ENCODE assay signal across 9 cellular contexts in the genomic region with DNA sequence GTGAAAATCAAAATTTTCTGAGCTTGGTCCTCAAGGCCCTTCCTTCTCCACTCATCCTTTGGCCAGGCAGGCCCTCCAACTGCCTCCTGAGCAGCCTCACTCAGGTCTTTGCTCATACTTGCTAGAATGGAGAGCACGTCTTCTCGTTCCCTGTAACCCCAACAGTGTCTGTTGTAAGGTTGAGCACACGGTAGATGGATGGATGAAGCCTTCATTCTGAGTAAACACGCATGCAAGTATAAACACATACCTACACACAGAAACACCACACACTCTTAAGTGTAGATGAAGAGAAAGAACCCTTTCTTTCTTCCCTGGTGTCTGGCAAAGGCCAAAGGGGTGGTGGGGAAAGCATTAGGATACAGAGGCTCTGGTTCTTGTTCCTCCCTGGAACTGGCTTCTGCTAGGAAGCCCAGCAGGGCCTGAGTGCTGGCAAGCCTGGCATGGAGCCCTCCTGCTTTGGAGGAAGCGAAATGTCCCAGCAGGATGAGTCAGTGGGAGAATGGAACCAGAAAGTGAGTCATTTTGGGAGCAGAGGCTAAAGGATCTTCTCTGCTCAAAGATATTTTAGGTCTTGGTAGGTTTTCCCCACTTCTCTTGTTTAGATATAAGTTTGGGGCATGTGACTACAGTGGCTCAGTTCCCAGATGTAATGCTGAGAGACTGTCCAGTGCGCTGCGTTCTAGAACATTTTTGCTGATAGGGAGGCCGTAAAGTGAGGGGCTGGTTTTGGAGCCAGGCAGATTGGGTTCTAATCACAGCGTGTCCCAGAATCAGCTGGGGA.
DNase-seq lines count a peak whose midpoint lies in the region; ATAC-seq and TF ChIP-seq lines count a peak whose summit lies in the region.
"Had no signal": no experiment of that assay in that cellular context is flagged by ENCODE, and none has a peak within 500 bp of the region (broad histone marks: within the 10 kb centered on the region; RNA-seq: fewer than 3 reads in every experiment).

No MANE protein-coding gene starts in this region.

- H3K27ac ChIP-seq in adipose tissue (ENCODE audit: low read depth, low read length) (peak overlapping the region; percentile 65), psoas muscle (no peak overlapping the region)

- WGBS in adipose tissue, 3 donors = 73 to 79% (median 76%) methylated on average over 9 of the region's 9 CpGs
- WGBS in psoas muscle, 3 donors = 69 to 82% (median 73%) methylated on average over 9 of the region's 9 CpGs

- H3K27me3 ChIP-seq in psoas muscle (ENCODE audit: insufficient read depth in 3 of 3, low read length in 2 of 3) = peaks cover 0 to 19% (median 0%) of the 10 kb centered on the region in 3 donors

- in situ Hi-C loops in GM13976 (cut with MboI; ENCODE audit: low sequenced_read_pairs, unreplicated experiment) = no loop called here

- no peaks in the 10 kb centered on the region for H3K9me3 ChIP-seq in psoas muscle

- TF ChIP-seq CTCF in psoas muscle (IDR thresholded peaks at IDR 0.05) = no peak
- TF ChIP-seq CTCF in GM13976 (IDR thresholded peaks at IDR 0.05; ENCODE audit: borderline replicate concordance, control extremely low read depth, extremely low read depth, insufficient read depth, missing control alignments) = no peak

- no peak overlapping the region for H3K4me3 ChIP-seq in psoas muscle

- intact Hi-C loops in Right ventricle myocardium superior (cut with DNase I) = loop anchor here (10.0 kb wide), 1 partner anchor 125 kb away; a partner anchor contains a TSS
- intact Hi-C loops in psoas muscle (cut with DNase I) = no loop called here

- H3K36me3 ChIP-seq in psoas muscle (ENCODE audit: insufficient read depth in 1 of 2, low read depth in 1 of 2) = no peaks in the 10 kb centered on the region

- DNase-seq in CD1c-positive myeloid dendritic cell (ENCODE audit: extremely low spot score) = peak; percentile 11
- DNase-seq in Right ventricle myocardium superior = peak; percentile 80
- peak; percentile 75 to 76 for DNase-seq in psoas muscle
- DNase-seq in HuH-7 (ENCODE audit: low spot score) = no peak
- no peak for DNase-seq in GF-D8 (lab: John Stamatoyannopoulos, UW)
- no peak for DNase-seq in stimulated activated CD8-positive, alpha-beta memory T cell treated with anti-CD3 and anti-CD28 coated beads, Interleukin-4, amount 100 ng/mL, for 48 hours
- DNase-seq in GM13976 (ENCODE audit: low spot score) = no peak
- DNase-seq: activated CD8-positive, alpha-beta T cell treated with anti-CD3 and anti-CD28 coated beads, Interleukin-2, amount 10 ng/mL, durations not matched to agents 7 days and 5 days had no signal

- no peaks in the 10 kb centered on the region for H3K4me1 ChIP-seq in psoas muscle

- peak; percentile 87 for ATAC-seq in Right ventricle myocardium superior (ENCODE audit: poor library complexity)
- ATAC-seq in psoas muscle = peak; percentile 40 to 67 (median 56)
- ATAC-seq: activated CD8-positive, alpha-beta T cell treated with anti-CD3 and anti-CD28 coated beads, Interleukin-2, amount 10 ng/mL, durations not matched to agents 7 days and 5 days had no signal

Comparison
In these comparisons a context has a peak if more than half of its experiments do, and no peak if none do; other contexts are left out.
1. DNase-seq: peak in CD1c-positive myeloid dendritic cell (single experiment), Right ventricle myocardium superior (single experiment) and psoas muscle (2 of 2); none in HuH-7 (single experiment), GF-D8 (single experiment), stimulated activated CD8-positive, alpha-beta memory T cell treated with anti-CD3 and anti-CD28 coated beads, Interleukin-4, amount 100 ng/mL, for 48 hours (single experiment) and GM13976 (single experiment).